Comparison of ENCODE assay signal across 18 cellular contexts in the genomic region with DNA sequence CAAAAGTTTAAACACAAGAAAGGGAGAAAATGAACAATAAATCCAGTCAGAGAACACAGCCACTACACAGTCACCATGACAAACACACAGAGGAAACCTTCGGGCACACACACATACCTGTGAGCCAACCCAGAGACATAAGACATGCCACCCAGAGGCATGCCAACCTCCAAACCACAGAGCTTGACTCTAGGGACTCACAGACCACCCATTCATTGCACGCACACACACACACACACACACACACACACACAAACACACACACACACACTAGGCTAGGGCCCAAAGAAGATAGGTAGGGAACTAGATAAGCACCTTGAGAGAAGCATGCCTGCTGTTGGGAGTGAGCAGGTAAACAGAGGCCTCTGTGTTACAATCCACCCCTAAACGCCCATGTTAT. TPM values are rescaled to one million over a fixed set of nuclear protein-coding genes. Genes with fewer than 3 reads are reported as not detected.
A peak's percentile ranks its signal among the peaks of the same experiment; 100 is the strongest.
DNase-seq lines count a peak whose midpoint lies in the region; ATAC-seq and TF ChIP-seq lines count a peak whose summit lies in the region.
"Had no signal": no experiment of that assay in that cellular context is flagged by ENCODE, and none has a peak within 500 bp of the region (broad histone marks: within the 10 kb centered on the region; RNA-seq: fewer than 3 reads in every experiment).

No MANE protein-coding gene starts in this region.

- H3K36me3 ChIP-seq in WERI-Rb-1 (peaks cover 46% of the 10 kb centered on the region), neural progenitor cell (no peaks in the 10 kb centered on the region)
- H3K36me3 ChIP-seq: Peyer's patch, SJCRH30 had no signal

- no peak overlapping the region for H3K9ac ChIP-seq in neural progenitor cell

- H3K27ac ChIP-seq in WERI-Rb-1 = peak overlapping the region; percentile 97
- H3K27ac ChIP-seq in neural progenitor cell = peak overlapping the region; percentile 51
- H3K27ac ChIP-seq: Peyer's patch, SJCRH30 had no signal

- H3K27me3 Mint-ChIP-seq in Calu3 (ENCODE audit: unreplicated experiment) (peaks cover 62% of the 10 kb centered on the region), glutamatergic neuron (ENCODE audit: unreplicated experiment) (peaks cover 53% of the 10 kb centered on the region), neural progenitor cell (ENCODE audit: insufficient read depth, low read depth) (peaks cover 68% of the 10 kb centered on the region)
- peaks cover 83 to 92% of the 10 kb centered on the region in 2 donors for H3K27me3 Mint-ChIP-seq in stimulated activated naive B cell treated with anti-CD40 and anti-IgM and Interleukin-4, amounts not matched to agents 10 μg/mL and 1 μg/mL and 100 μg/mL, for 72 hours

- H3F3A ChIP-seq in neural progenitor cell (ENCODE audit: low read depth) = peaks cover 93% of the 10 kb centered on the region

- H3K9me3 Mint-ChIP-seq in Calu3 (ENCODE audit: low read depth, unreplicated experiment) = no peaks in the 10 kb centered on the region
- peaks cover 19% of the 10 kb centered on the region for H3K9me3 Mint-ChIP-seq in glutamatergic neuron (ENCODE audit: unreplicated experiment)
- no peaks in the 10 kb centered on the region for H3K9me3 Mint-ChIP-seq in neural progenitor cell
- no peaks in the 10 kb centered on the region for H3K9me3 Mint-ChIP-seq in stimulated activated naive B cell treated with anti-CD40 and anti-IgM and Interleukin-4, amounts not matched to agents 10 μg/mL and 1 μg/mL and 100 μg/mL, for 72 hours
- H3K9me3 Mint-ChIP-seq: T-cell had no signal

- intact Hi-C loops in Calu3 (cut with micrococcal nuclease; ENCODE audit: unreplicated experiment) = loop anchor here (10.0 kb wide), 1 partner anchor 706 kb away; no protein-coding TSS in a partner anchor

- H3K4me1 ChIP-seq in neural progenitor cell = peaks cover 92% of the 10 kb centered on the region
- H3K4me1 ChIP-seq: SJCRH30 had no signal

- DNase-seq in Calu3 = no peak
- no peak for DNase-seq in WERI-Rb-1
- DNase-seq in glutamatergic neuron = no peak
- no peak for DNase-seq in neural progenitor cell (ENCODE audit: low spot score)
- DNase-seq in stimulated activated naive B cell treated with anti-CD40 and anti-IgM and Interleukin-4, amounts not matched to agents 10 μg/mL and 1 μg/mL and 100 μg/mL, for 72 hours = no peak
- DNase-seq in AG08395 (ENCODE audit: low spot score) = no peak
- DNase-seq in HT-29 (ENCODE audit: low spot score) = no peak
- DNase-seq: BE2C, DMS79, Kasumi-1, NCI-H187, Peyer's patch, SJCRH30, T-cell had no signal

- CTCF ChIA-PET in Calu3 (lab: Charles Lee) = interaction anchor here (0.6 kb wide), 1 partner anchor 122 kb away, joined by 4 read pairs; no protein-coding TSS in a partner anchor

- H3K4me1 Mint-ChIP-seq in Calu3 (ENCODE audit: low read depth, unreplicated experiment) = peaks cover 24% of the 10 kb centered on the region
- H3K4me1 Mint-ChIP-seq in glutamatergic neuron (ENCODE audit: low read depth, unreplicated experiment) = peaks cover 23% of the 10 kb centered on the region
- peaks cover 51% of the 10 kb centered on the region for H3K4me1 Mint-ChIP-seq in neural progenitor cell
- peaks cover 31 to 58% of the 10 kb centered on the region in 2 donors for H3K4me1 Mint-ChIP-seq in stimulated activated naive B cell treated with anti-CD40 and anti-IgM and Interleukin-4, amounts not matched to agents 10 μg/mL and 1 μg/mL and 100 μg/mL, for 72 hours

- H4K20me1 ChIP-seq in neural progenitor cell (ENCODE audit: low read depth) = peaks cover 64% of the 10 kb centered on the region

- BruUV-seq in Calu3 (replicated peaks; lab: Mats Ljungman, UMichigan) = no TSS peak

- H3K4me2 ChIP-seq in neural progenitor cell = peak overlapping the region; percentile 85

- peaks cover 49% of the 10 kb centered on the region for H3K79me2 ChIP-seq in neural progenitor cell (ENCODE audit: low read depth)

- no peak for ATAC-seq in stimulated activated naive B cell treated with anti-CD40 and anti-IgM and Interleukin-4, amounts not matched to agents 10 μg/mL and 1 μg/mL and 100 μg/mL, for 72 hours (replicated peaks)
- no peak for ATAC-seq in HG03442 (IDR thresholded peaks at IDR 0.05; ENCODE audit: unreplicated experiment)
- ATAC-seq: T-cell had no signal

- H3K4me3 ChIP-seq in WERI-Rb-1 (ENCODE audit: low read depth, low read length) = no peak overlapping the region
- no peak overlapping the region for H3K4me3 ChIP-seq in neural progenitor cell
- H3K4me3 ChIP-seq: HAP-1, Peyer's patch, SJCRH30 had no signal

- H2AFZ ChIP-seq in neural progenitor cell (replicated peaks) = no peak overlapping the region

- TF ChIP-seq CTCF in Calu3 (IDR thresholded peaks at IDR 0.05; ENCODE audit: unreplicated experiment) (no peak), WERI-Rb-1 (IDR thresholded peaks at IDR 0.05; ENCODE audit: low read depth, low read length) (no peak), glutamatergic neuron (IDR thresholded peaks at IDR 0.05; ENCODE audit: partially characterized antibody, unreplicated experiment) (no peak), neural progenitor cell (IDR thresholded peaks at IDR 0.05) (no peak)

- H3K27me3 ChIP-seq in WERI-Rb-1 (ENCODE audit: insufficient read depth, low read depth, severe bottlenecking) (no peaks in the 10 kb centered on the region), neural progenitor cell (peaks cover 76% of the 10 kb centered on the region)
- H3K27me3 ChIP-seq: BE2C, SJCRH30 had no signal

- no peak overlapping the region for H3K27ac Mint-ChIP-seq in Calu3 (ENCODE audit: unreplicated experiment)
- no peak overlapping the region for H3K27ac Mint-ChIP-seq in glutamatergic neuron (ENCODE audit: unreplicated experiment)
- H3K27ac Mint-ChIP-seq in neural progenitor cell = peak overlapping the region; percentile 52
- H3K27ac Mint-ChIP-seq in stimulated activated naive B cell treated with anti-CD40 and anti-IgM and Interleukin-4, amounts not matched to agents 10 μg/mL and 1 μg/mL and 100 μg/mL, for 72 hours = no peak overlapping the region
- H3K27ac Mint-ChIP-seq: T-cell had no signal

- peak overlapping the region; percentile 52 for H3K4me3 Mint-ChIP-seq in Calu3 (ENCODE audit: low read depth, unreplicated experiment)
- H3K4me3 Mint-ChIP-seq in glutamatergic neuron (ENCODE audit: unreplicated experiment) = peak overlapping the region; percentile 81
- peak overlapping the region; percentile 71 for H3K4me3 Mint-ChIP-seq in neural progenitor cell
- H3K4me3 Mint-ChIP-seq in stimulated activated naive B cell treated with anti-CD40 and anti-IgM and Interleukin-4, amounts not matched to agents 10 μg/mL and 1 μg/mL and 100 μg/mL, for 72 hours = no peak overlapping the region

- H3K36me3 Mint-ChIP-seq in Calu3 (ENCODE audit: insufficient read depth, unreplicated experiment) (peaks cover 4% of the 10 kb centered on the region), glutamatergic neuron (ENCODE audit: unreplicated experiment) (no peaks in the 10 kb centered on the region), neural progenitor cell (peaks cover 2% of the 10 kb centered on the region)
- no peaks in the 10 kb centered on the region for H3K36me3 Mint-ChIP-seq in stimulated activated naive B cell treated with anti-CD40 and anti-IgM and Interleukin-4, amounts not matched to agents 10 μg/mL and 1 μg/mL and 100 μg/mL, for 72 hours
- H3K36me3 Mint-ChIP-seq: T-cell had no signal

- H3K9me3 ChIP-seq in WERI-Rb-1 (ENCODE audit: severe bottlenecking) = no peaks in the 10 kb centered on the region
- no peaks in the 10 kb centered on the region for H3K9me3 ChIP-seq in neural progenitor cell (ENCODE audit: low read depth)
- H3K9me3 ChIP-seq: BE2C, HAP-1, Peyer's patch, SJCRH30 had no signal

RNA-seq across cellular contexts. Expression of gene SIX3, which starts 9.1 kb away (rescaled TPM):
- not detected in 2 replicates for total RNA-seq in Calu3 (2022)
- 0.86 TPM for total RNA-seq in glutamatergic neuron (ENCODE audit: unreplicated experiment)
- total RNA-seq in neural progenitor cell (ENCODE audit: low replicate concordance) = 14.5 and 28.8 TPM in 2 replicates
- not detected in 2 replicates for total RNA-seq in HT-29 (2014; rRNA removed; shearing (Covaris generic))
- total RNA-seq: MCF 10A, OCI-LY7, Peyer's patch had no signal

RNA-seq across cellular contexts. Expression of gene SIX2, which starts 58.6 kb away (rescaled TPM):
- total RNA-seq in Calu3 (2022) (not detected in 2 replicates), glutamatergic neuron (ENCODE audit: unreplicated experiment) (0.56 TPM), neural progenitor cell (ENCODE audit: low replicate concordance) (0.12 TPM in 1 of 2 replicates, not detected in the other)
- not detected in 2 replicates for total RNA-seq in HT-29 (2014; rRNA removed; shearing (Covaris generic))
- total RNA-seq: OCI-LY7, Peyer's patch, T-cell had no signal

Comparison
In these comparisons a context has a peak if more than half of its experiments do, and no peak if none do; other contexts are left out.
1. H3K4me3 Mint-ChIP-seq: peak in Calu3 (single experiment), glutamatergic neuron (single experiment) and neural progenitor cell (single experiment); none in stimulated activated naive B cell treated with anti-CD40 and anti-IgM and Interleukin-4, amounts not matched to agents 10 μg/mL and 1 μg/mL and 100 μg/mL, for 72 hours (0 of 2).